Comparison of ENCODE assay signal across 1 cellular context in genomic region chr1:219670426-219671149, GRCh38.
TF ChIP-seq lines count a peak whose summit lies in the region.

No MANE protein-coding gene starts in this region.

TF ChIP-seq in HCT116, 20 proteins besides CTCF, POLR2A, EP300 and RAD21 (continued from another document):
- TF ChIP-seq CBX3 (IDR thresholded peaks at IDR 0.05; ENCODE audit: low read depth) (no peak), TCF7L2 (IDR thresholded peaks at IDR 0.05; ENCODE audit: borderline replicate concordance, extremely low read depth, insufficient read depth, insufficient read length) (no peak), JUND (IDR thresholded peaks at IDR 0.05) (no peak), SP1 (IDR thresholded peaks at IDR 0.05; ENCODE audit: low read depth) (no peak), ZNF274 (IDR thresholded peaks at IDR 0.05; ENCODE audit: low read depth, low read length) (no peak), SIN3A (IDR thresholded peaks at IDR 0.05; ENCODE audit: low read depth) (no peak), ZBTB33 (IDR thresholded peaks at IDR 0.05; ENCODE audit: extremely low read depth, insufficient replicate concordance, low read length) (no peak), EZH2phosphoT487 (IDR thresholded peaks at IDR 0.05; ENCODE audit: borderline replicate concordance) (no peak)
